ENCODE assay signal across 32 cellular contexts in the genomic region with DNA sequence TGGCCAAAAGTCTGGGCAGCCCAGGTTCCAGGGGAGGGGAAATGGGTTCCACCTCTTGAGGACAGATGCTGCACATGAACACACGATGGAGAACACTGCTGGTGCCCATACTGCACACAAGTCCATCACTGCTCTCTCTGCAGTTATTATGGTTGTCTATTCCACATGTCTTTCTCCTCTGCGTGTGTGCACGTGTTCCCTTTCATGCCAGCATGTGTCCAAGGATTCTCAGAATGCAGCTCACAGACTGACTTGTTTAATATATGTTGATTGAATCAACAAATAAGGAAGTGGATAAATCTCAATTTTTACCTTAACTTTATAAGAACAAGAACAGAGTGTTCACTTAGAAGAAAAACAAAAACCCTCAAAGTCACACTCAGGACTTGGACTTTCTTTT.
"Had no signal": no experiment of that assay in that cellular context is flagged by ENCODE, and none has a peak within 500 bp of the region (broad histone marks: within the 10 kb centered on the region; RNA-seq: fewer than 3 reads in every experiment).

No MANE protein-coding gene starts in this region.

- H2AFZ ChIP-seq: parathyroid adenoma had no signal

- DNase-seq: naive thymus-derived CD8-positive, alpha-beta T cell; nephron progenitor cell; occipital lobe; ovary; posterior cingulate gyrus; psoas muscle; right cardiac atrium; spleen; stimulated activated CD4-positive, alpha-beta T cell treated with anti-CD3 and anti-CD28 coated beads, Interleukin-12 subunit alpha, Interleukin-12 subunit beta, amount 100 ng/mL, for 4 hours; stimulated activated CD4-positive, alpha-beta T cell treated with anti-CD3 and anti-CD28 coated beads, Interleukin-1b, Interleukin-23, amount 100 ng/mL, for 48 hours; stimulated activated CD4-positive, alpha-beta T cell treated with anti-CD3 and anti-CD28 coated beads, Interleukin-4, amount 100 ng/mL, for 1 hour; stimulated activated CD4-positive, alpha-beta T cell treated with anti-CD3 and anti-CD28 coated beads, Interleukin-4, amount 100 ng/mL, for 4 hours; stimulated activated CD8-positive, alpha-beta memory T cell treated with anti-CD3 and anti-CD28 coated beads, Interleukin-4, amount 100 ng/mL, for 48 hours; stimulated activated naive CD4-positive, alpha-beta T cell; stimulated activated naive CD8-positive, alpha-beta T cell treated with anti-CD3 and anti-CD28 coated beads, Interleukin-15, amount 100 ng/mL, for 72 hours; stimulated activated naive CD8-positive, alpha-beta T cell treated with anti-CD3 and anti-CD28 coated beads, Interleukin-15, Interleukin-2, amounts not matched to agents 100 U/mL and 50 U/mL, for 24 hours; substantia nigra; testis; tibial artery; transverse colon; upper lobe of right lung; uterus had no signal

- H3K27me3 ChIP-seq: ovary, spleen, suprapubic skin, testis, tibial artery, transverse colon, upper lobe of right lung, uterus had no signal

- H3K36me3 ChIP-seq: ovary, spleen, suprapubic skin, tibial artery, transverse colon, upper lobe of right lung, uterus had no signal

- H3K4me3 ChIP-seq: ovary, psoas muscle, skin epidermis, smooth muscle cell, spleen, suprapubic skin, testis, tibial artery, transverse colon, upper lobe of right lung, uterus had no signal

- H3K9me3 ChIP-seq: ovary, psoas muscle, testis, tibial artery, transverse colon, upper lobe of right lung, uterus had no signal

- H3K4me2 ChIP-seq: smooth muscle cell had no signal

- H3K4me3 Mint-ChIP-seq: naive thymus-derived CD8-positive, alpha-beta T cell; natural killer cell treated with Interleukin-12 subunit alpha and Interleukin-12 subunit beta and Interleukin-15 and Interleukin-18, amount 100 ng/mL, for 72 hours; nephron progenitor cell; neural crest cell; stimulated activated memory B cell treated with anti-CD40 and anti-IgM and Interleukin-4, amounts not matched to agents 10 μg/mL and 1 μg/mL and 100 μg/mL, for 72 hours; stimulated activated naive CD8-positive, alpha-beta T cell treated with anti-CD3 and anti-CD28 coated beads, Interleukin-15, amount 100 ng/mL, for 72 hours; type B pancreatic cell had no signal

- H3K9me3 Mint-ChIP-seq: natural killer cell treated with Interleukin-12 subunit alpha and Interleukin-12 subunit beta and Interleukin-15 and Interleukin-18, amount 100 ng/mL, for 72 hours; stimulated activated memory B cell treated with anti-CD40 and anti-IgM and Interleukin-4, amounts not matched to agents 10 μg/mL and 1 μg/mL and 100 μg/mL, for 72 hours had no signal

- H3K4me1 ChIP-seq: parathyroid adenoma, psoas muscle, spleen, suprapubic skin, testis, transverse colon, upper lobe of right lung, uterus had no signal

- H3K9ac ChIP-seq: parathyroid adenoma had no signal

- H3K27ac ChIP-seq: ovary, parathyroid adenoma, psoas muscle, skin epidermis, spleen, suprapubic skin, testis, tibial artery, transverse colon, upper lobe of right lung, uterus had no signal

- H3K36me3 Mint-ChIP-seq: stimulated activated memory B cell treated with anti-CD40 and anti-IgM and Interleukin-4, amounts not matched to agents 10 μg/mL and 1 μg/mL and 100 μg/mL, for 72 hours; type B pancreatic cell had no signal

- ATAC-seq: naive thymus-derived CD8-positive, alpha-beta T cell; psoas muscle; right cardiac atrium; sciatic nerve; stimulated activated memory B cell treated with anti-CD40 and anti-IgM and Interleukin-4, amounts not matched to agents 10 μg/mL and 1 μg/mL and 100 μg/mL, for 72 hours; stimulated activated naive CD8-positive, alpha-beta T cell treated with anti-CD3 and anti-CD28 coated beads, Interleukin-15, amount 100 ng/mL, for 72 hours; stimulated activated naive CD8-positive, alpha-beta T cell treated with anti-CD3 and anti-CD28 coated beads, Interleukin-15, Interleukin-2, amounts not matched to agents 100 U/mL and 50 U/mL, for 24 hours; upper lobe of right lung had no signal

- H3K4me1 Mint-ChIP-seq: naive thymus-derived CD8-positive, alpha-beta T cell; nephron progenitor cell; neural crest cell; stimulated activated memory B cell treated with anti-CD40 and anti-IgM and Interleukin-4, amounts not matched to agents 10 μg/mL and 1 μg/mL and 100 μg/mL, for 72 hours; stimulated activated naive CD8-positive, alpha-beta T cell treated with anti-CD3 and anti-CD28 coated beads, Interleukin-15, amount 100 ng/mL, for 72 hours had no signal

- H3K27ac Mint-ChIP-seq: naive thymus-derived CD8-positive, alpha-beta T cell; natural killer cell treated with Interleukin-12 subunit alpha and Interleukin-12 subunit beta and Interleukin-15 and Interleukin-18, amount 100 ng/mL, for 72 hours; nephron progenitor cell; progenitor cell of endocrine pancreas; stimulated activated memory B cell treated with anti-CD40 and anti-IgM and Interleukin-4, amounts not matched to agents 10 μg/mL and 1 μg/mL and 100 μg/mL, for 72 hours; stimulated activated naive CD8-positive, alpha-beta T cell treated with anti-CD3 and anti-CD28 coated beads, Interleukin-15, amount 100 ng/mL, for 72 hours; type B pancreatic cell had no signal
